ENCODE assay signal across 35 cellular contexts in genomic region chr5:36145311-36145710, GRCh38.
"Had no signal": no experiment of that assay in that cellular context is flagged by ENCODE, and none has a peak within 500 bp of the region (broad histone marks: within the 10 kb centered on the region; RNA-seq: fewer than 3 reads in every experiment).

No MANE protein-coding gene starts in this region.

- H3K4me3 ChIP-seq: gastrocnemius medialis, heart left ventricle had no signal

- H3K4me3 Mint-ChIP-seq: activated B cell treated with CpG ODN at 0.5 μM for 24 hours; activated CD8-positive, alpha-beta T cell treated with anti-CD3 and anti-CD28 coated beads for 36 hours; activated naive CD8-positive, alpha-beta T cell; activated T-cell treated with anti-CD3 and anti-CD28 coated beads, Interleukin-2, amount 50 U/mL, for 4 hours; activated T-helper 17 cell treated with anti-CD3 and anti-CD28 coated beads, Interleukin-2, amount 50 U/mL, for 72 hours; effector memory CD8-positive, alpha-beta T cell; T-helper 2 cell treated with Interferon-gamma antibody and Interleukin-4, amounts not matched to agents 5 μg/mL and 100 μg/mL, for 36 hours had no signal

- H3K27ac Mint-ChIP-seq: activated B cell treated with CpG ODN at 0.5 μM for 24 hours; activated CD8-positive, alpha-beta T cell treated with anti-CD3 and anti-CD28 coated beads for 36 hours; activated T-helper 17 cell treated with anti-CD3 and anti-CD28 coated beads, Interleukin-2, amount 50 U/mL, for 72 hours; effector memory CD8-positive, alpha-beta T cell; T-helper 2 cell treated with Interferon-gamma antibody and Interleukin-4, amounts not matched to agents 5 μg/mL and 100 μg/mL, for 36 hours had no signal

- FAIRE-seq: astrocyte, colon, endometrium, endothelial cell of umbilical vein had no signal

- H3K9me3 Mint-ChIP-seq: activated T-helper 17 cell treated with anti-CD3 and anti-CD28 coated beads, Interleukin-2, amount 50 U/mL, for 72 hours; effector memory CD8-positive, alpha-beta T cell had no signal

- H3K27ac ChIP-seq: epithelial cell of prostate, gastrocnemius medialis, heart left ventricle, WERI-Rb-1 had no signal

- H3K27me3 Mint-ChIP-seq: activated B cell treated with CpG ODN at 0.5 μM for 24 hours; activated CD8-positive, alpha-beta T cell treated with anti-CD3 and anti-CD28 coated beads for 36 hours; activated naive CD8-positive, alpha-beta T cell; activated T-helper 17 cell treated with anti-CD3 and anti-CD28 coated beads, Interleukin-2, amount 50 U/mL, for 72 hours; effector memory CD8-positive, alpha-beta T cell had no signal

- H3K9me3 ChIP-seq: gastrocnemius medialis, heart left ventricle had no signal

- H3K27me3 ChIP-seq: gastrocnemius medialis, heart left ventricle had no signal

- DNase-seq: activated B cell treated with CpG ODN at 0.5 μM for 24 hours; activated CD4-positive, alpha-beta T cell treated with anti-CD3 and anti-CD28 coated beads for 48 hours; activated CD4-positive, alpha-beta T cell treated with anti-CD3 and anti-CD28 coated beads, Interleukin-2, amount 50 U/mL, for 1 hour; activated CD4-positive, alpha-beta T cell treated with anti-CD3 and anti-CD28 coated beads, Interleukin-2, amount 50 U/mL, for 48 hours; activated CD8-positive, alpha-beta memory T cell treated with anti-CD3 and anti-CD28 coated beads for 24 hours; activated CD8-positive, alpha-beta T cell treated with anti-CD3 and anti-CD28 coated beads for 36 hours; activated effector memory CD4-positive, alpha-beta T cell treated with Interleukin-2 at 50 U/mL for 16 hours; activated gamma-delta T cell treated with Interleukin-2 at 50 U/mL for 16 hours; activated naive CD4-positive, alpha-beta T cell treated with anti-CD3 and anti-CD28 coated beads, Interleukin-2, amount 50 U/mL, for 16 hours; activated naive CD4-positive, alpha-beta T cell treated with Interleukin-2 at 50 U/mL for 16 hours; activated T-cell treated with anti-CD3 and anti-CD28 coated beads, Interleukin-2, amount 50 U/mL, for 4 hours; amniotic stem cell; anterior cingulate cortex; caudate nucleus; cortex of kidney; dermis blood vessel endothelial cell; effector CD4-positive, alpha-beta T cell; effector memory CD8-positive, alpha-beta T cell; foreskin fibroblast; gastrocnemius medialis; glutamatergic neuron; heart left ventricle; hypothalamus; T1000; WERI-Rb-1 had no signal

- ATAC-seq: activated CD4-positive, CD25-positive, alpha-beta regulatory T cell treated with anti-CD3 and anti-CD28 coated beads, Interleukin-2, amount 50 U/mL, for 24 hours; activated CD8-positive, alpha-beta T cell treated with anti-CD3 and anti-CD28 coated beads for 36 hours; activated T-cell treated with anti-CD3 and anti-CD28 coated beads, Interleukin-2, amount 50 U/mL, for 4 hours; activated T-helper 17 cell treated with anti-CD3 and anti-CD28 coated beads, Interleukin-2, amount 50 U/mL, for 72 hours; effector memory CD8-positive, alpha-beta T cell; esophagus mucosa; gastrocnemius medialis; heart left ventricle had no signal
